In the genomic region with DNA sequence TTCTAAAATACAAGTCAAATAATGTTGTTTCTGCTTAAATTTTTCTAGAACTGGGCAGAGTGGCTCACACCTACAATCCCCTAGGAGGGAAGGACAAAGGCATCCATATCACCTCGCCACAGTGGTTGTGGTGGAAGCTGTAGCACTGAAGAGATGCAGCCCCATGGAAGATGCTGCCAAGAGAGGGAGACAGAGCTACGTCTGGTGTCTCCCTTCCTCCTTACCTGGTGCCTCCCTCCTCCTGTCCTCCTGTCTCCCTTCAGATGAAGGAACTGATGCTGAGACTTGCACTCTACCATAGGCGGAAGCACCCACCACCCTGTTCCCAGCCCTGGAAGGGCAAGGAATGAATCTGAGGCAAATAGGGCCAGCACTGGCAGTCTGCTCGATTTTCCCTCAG, we compare ENCODE assay signal across 1 cellular context.
TF ChIP-seq lines count a peak whose summit lies in the region.

No MANE protein-coding gene starts in this region.

TF ChIP-seq in WTC11, 78 proteins besides CTCF, POLR2A, EP300 and RAD21 (continued from another document):
- TF ChIP-seq, protein P1, sequence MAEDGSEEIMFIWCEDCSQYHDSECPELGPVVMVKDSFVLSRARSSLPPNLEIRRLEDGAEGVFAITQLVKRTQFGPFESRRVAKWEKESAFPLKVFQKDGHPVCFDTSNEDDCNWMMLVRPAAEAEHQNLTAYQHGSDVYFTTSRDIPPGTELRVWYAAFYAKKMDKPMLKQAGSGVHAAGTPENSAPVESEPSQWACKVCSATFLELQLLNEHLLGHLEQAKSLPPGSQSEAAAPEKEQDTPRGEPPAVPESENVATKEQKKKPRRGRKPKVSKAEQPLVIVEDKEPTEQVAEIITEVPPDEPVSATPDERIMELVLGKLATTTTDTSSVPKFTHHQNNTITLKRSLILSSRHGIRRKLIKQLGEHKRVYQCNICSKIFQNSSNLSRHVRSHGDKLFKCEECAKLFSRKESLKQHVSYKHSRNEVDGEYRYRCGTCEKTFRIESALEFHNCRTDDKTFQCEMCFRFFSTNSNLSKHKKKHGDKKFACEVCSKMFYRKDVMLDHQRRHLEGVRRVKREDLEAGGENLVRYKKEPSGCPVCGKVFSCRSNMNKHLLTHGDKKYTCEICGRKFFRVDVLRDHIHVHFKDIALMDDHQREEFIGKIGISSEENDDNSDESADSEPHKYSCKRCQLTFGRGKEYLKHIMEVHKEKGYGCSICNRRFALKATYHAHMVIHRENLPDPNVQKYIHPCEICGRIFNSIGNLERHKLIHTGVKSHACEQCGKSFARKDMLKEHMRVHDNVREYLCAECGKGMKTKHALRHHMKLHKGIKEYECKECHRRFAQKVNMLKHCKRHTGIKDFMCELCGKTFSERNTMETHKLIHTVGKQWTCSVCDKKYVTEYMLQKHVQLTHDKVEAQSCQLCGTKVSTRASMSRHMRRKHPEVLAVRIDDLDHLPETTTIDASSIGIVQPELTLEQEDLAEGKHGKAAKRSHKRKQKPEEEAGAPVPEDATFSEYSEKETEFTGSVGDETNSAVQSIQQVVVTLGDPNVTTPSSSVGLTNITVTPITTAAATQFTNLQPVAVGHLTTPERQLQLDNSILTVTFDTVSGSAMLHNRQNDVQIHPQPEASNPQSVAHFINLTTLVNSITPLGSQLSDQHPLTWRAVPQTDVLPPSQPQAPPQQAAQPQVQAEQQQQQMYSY (CRISPR knock-in tag; IDR thresholded peaks at IDR 0.05): no peak
- TF ChIP-seq ATF6 (CRISPR knock-in tag; IDR thresholded peaks at IDR 0.05) (no peak), CREM (CRISPR knock-in tag; IDR thresholded peaks at IDR 0.05) (no peak), CREB1 (CRISPR knock-in tag; IDR thresholded peaks at IDR 0.05) (no peak), ZNF423 (CRISPR knock-in tag; IDR thresholded peaks at IDR 0.05) (no peak), TEAD4 (CRISPR knock-in tag; IDR thresholded peaks at IDR 0.05) (no peak), NFYB (CRISPR knock-in tag; conservative IDR thresholded peaks at IDR 0.05; ENCODE audit: low read depth) (no peak), JAZF1 (CRISPR knock-in tag; IDR thresholded peaks at IDR 0.05) (no peak), ZBTB21 (CRISPR knock-in tag; IDR thresholded peaks at IDR 0.05; ENCODE audit: borderline replicate concordance) (no peak), SMAD4 (CRISPR knock-in tag; IDR thresholded peaks at IDR 0.05) (no peak), E2F5 (CRISPR knock-in tag; IDR thresholded peaks at IDR 0.05) (no peak), ETV6 (CRISPR knock-in tag; IDR thresholded peaks at IDR 0.05) (no peak)
- TF ChIP-seq, protein P2, sequence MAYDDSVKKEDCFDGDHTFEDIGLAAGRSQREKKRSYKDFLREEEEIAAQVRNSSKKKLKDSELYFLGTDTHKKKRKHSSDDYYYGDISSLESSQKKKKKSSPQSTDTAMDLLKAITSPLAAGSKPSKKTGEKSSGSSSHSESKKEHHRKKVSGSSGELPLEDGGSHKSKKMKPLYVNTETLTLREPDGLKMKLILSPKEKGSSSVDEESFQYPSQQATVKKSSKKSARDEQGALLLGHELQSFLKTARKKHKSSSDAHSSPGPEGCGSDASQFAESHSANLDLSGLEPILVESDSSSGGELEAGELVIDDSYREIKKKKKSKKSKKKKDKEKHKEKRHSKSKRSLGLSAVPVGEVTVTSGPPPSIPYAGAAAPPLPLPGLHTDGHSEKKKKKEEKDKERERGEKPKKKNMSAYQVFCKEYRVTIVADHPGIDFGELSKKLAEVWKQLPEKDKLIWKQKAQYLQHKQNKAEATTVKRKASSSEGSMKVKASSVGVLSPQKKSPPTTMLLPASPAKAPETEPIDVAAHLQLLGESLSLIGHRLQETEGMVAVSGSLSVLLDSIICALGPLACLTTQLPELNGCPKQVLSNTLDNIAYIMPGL (CRISPR knock-in tag; IDR thresholded peaks at IDR 0.05): no peak
- TF ChIP-seq, protein P3, sequence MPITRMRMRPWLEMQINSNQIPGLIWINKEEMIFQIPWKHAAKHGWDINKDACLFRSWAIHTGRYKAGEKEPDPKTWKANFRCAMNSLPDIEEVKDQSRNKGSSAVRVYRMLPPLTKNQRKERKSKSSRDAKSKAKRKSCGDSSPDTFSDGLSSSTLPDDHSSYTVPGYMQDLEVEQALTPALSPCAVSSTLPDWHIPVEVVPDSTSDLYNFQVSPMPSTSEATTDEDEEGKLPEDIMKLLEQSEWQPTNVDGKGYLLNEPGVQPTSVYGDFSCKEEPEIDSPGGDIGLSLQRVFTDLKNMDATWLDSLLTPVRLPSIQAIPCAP (CRISPR knock-in tag; IDR thresholded peaks at IDR 0.05): no peak
- TF ChIP-seq, protein P4, sequence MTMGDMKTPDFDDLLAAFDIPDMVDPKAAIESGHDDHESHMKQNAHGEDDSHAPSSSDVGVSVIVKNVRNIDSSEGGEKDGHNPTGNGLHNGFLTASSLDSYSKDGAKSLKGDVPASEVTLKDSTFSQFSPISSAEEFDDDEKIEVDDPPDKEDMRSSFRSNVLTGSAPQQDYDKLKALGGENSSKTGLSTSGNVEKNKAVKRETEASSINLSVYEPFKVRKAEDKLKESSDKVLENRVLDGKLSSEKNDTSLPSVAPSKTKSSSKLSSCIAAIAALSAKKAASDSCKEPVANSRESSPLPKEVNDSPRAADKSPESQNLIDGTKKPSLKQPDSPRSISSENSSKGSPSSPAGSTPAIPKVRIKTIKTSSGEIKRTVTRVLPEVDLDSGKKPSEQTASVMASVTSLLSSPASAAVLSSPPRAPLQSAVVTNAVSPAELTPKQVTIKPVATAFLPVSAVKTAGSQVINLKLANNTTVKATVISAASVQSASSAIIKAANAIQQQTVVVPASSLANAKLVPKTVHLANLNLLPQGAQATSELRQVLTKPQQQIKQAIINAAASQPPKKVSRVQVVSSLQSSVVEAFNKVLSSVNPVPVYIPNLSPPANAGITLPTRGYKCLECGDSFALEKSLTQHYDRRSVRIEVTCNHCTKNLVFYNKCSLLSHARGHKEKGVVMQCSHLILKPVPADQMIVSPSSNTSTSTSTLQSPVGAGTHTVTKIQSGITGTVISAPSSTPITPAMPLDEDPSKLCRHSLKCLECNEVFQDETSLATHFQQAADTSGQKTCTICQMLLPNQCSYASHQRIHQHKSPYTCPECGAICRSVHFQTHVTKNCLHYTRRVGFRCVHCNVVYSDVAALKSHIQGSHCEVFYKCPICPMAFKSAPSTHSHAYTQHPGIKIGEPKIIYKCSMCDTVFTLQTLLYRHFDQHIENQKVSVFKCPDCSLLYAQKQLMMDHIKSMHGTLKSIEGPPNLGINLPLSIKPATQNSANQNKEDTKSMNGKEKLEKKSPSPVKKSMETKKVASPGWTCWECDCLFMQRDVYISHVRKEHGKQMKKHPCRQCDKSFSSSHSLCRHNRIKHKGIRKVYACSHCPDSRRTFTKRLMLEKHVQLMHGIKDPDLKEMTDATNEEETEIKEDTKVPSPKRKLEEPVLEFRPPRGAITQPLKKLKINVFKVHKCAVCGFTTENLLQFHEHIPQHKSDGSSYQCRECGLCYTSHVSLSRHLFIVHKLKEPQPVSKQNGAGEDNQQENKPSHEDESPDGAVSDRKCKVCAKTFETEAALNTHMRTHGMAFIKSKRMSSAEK (CRISPR knock-in tag; IDR thresholded peaks at IDR 0.05; ENCODE audit: borderline replicate concordance): no peak
- TF ChIP-seq, protein P5, sequence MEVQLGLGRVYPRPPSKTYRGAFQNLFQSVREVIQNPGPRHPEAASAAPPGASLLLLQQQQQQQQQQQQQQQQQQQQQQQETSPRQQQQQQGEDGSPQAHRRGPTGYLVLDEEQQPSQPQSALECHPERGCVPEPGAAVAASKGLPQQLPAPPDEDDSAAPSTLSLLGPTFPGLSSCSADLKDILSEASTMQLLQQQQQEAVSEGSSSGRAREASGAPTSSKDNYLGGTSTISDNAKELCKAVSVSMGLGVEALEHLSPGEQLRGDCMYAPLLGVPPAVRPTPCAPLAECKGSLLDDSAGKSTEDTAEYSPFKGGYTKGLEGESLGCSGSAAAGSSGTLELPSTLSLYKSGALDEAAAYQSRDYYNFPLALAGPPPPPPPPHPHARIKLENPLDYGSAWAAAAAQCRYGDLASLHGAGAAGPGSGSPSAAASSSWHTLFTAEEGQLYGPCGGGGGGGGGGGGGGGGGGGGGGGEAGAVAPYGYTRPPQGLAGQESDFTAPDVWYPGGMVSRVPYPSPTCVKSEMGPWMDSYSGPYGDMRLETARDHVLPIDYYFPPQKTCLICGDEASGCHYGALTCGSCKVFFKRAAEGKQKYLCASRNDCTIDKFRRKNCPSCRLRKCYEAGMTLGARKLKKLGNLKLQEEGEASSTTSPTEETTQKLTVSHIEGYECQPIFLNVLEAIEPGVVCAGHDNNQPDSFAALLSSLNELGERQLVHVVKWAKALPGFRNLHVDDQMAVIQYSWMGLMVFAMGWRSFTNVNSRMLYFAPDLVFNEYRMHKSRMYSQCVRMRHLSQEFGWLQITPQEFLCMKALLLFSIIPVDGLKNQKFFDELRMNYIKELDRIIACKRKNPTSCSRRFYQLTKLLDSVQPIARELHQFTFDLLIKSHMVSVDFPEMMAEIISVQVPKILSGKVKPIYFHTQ (CRISPR knock-in tag; IDR thresholded peaks at IDR 0.05): no peak
